In genomic region chr3:185585862-185586643, GRCh38 we compare ENCODE assay signal across 8 cellular contexts.
DNase-seq lines count a peak whose midpoint lies in the region; ATAC-seq and TF ChIP-seq lines count a peak whose summit lies in the region.

Gene SENP2, plus strand, starts transcription at chr3:185586295. Its CDS starts 119 bp downstream, at chr3:185586414.

- no peaks in the 10 kb centered on the region for H3K36me3 Mint-ChIP-seq in activated naive CD4-positive, alpha-beta T cell treated with anti-CD3 and anti-CD28 coated beads, Interleukin-2, amount 50 U/mL, for 24 hours

- no peaks in the 10 kb centered on the region for H3K27me3 Mint-ChIP-seq in activated naive CD4-positive, alpha-beta T cell treated with anti-CD3 and anti-CD28 coated beads, Interleukin-2, amount 50 U/mL, for 24 hours

- DNase-seq in GM06990 (ENCODE audit: extremely low read depth, insufficient read length) (peak; percentile 99), NCI-H1092 (lab: John Stamatoyannopoulos, UW) (peak; percentile 99), germinal center (ENCODE audit: low spot score) (peak; percentile 97), non-pigmented ciliary epithelial cell (ENCODE audit: low read depth) (peak; percentile 94), superior temporal gyrus (ENCODE audit: extremely low spot score) (peak; percentile 99)

- H3K4me3 Mint-ChIP-seq in activated naive CD4-positive, alpha-beta T cell treated with anti-CD3 and anti-CD28 coated beads, Interleukin-2, amount 50 U/mL, for 24 hours, result peak within 1 kb of the TSS; percentile 91

- peak within 1 kb of the TSS; percentile 99 for H3K27ac Mint-ChIP-seq in activated naive CD4-positive, alpha-beta T cell treated with anti-CD3 and anti-CD28 coated beads, Interleukin-2, amount 50 U/mL, for 24 hours

- no peaks in the 10 kb centered on the region for H3K9me3 Mint-ChIP-seq in activated naive CD4-positive, alpha-beta T cell treated with anti-CD3 and anti-CD28 coated beads, Interleukin-2, amount 50 U/mL, for 24 hours

- peak within 1 kb of the TSS; percentile 93 for H3K4me3 ChIP-seq in GM06990 (replicated peaks; ENCODE audit: low read depth, low read length)

- no peaks in the 10 kb centered on the region for H3K36me3 ChIP-seq in GM06990 (ENCODE audit: control insufficient read depth, insufficient read depth, low read length)

- peaks cover 38% of the 10 kb centered on the region for H3K4me1 Mint-ChIP-seq in activated naive CD4-positive, alpha-beta T cell treated with anti-CD3 and anti-CD28 coated beads, Interleukin-2, amount 50 U/mL, for 24 hours

- no peak for TF ChIP-seq CTCF in GM06990 (IDR thresholded peaks at IDR 0.05; ENCODE audit: insufficient read depth, low read length, poor library complexity, severe bottlenecking)

- ATAC-seq in HG02588 (IDR thresholded peaks at IDR 0.05; ENCODE audit: unreplicated experiment) (peak; percentile 97), SK-N-SH treated with all-trans-retinoic acid at 6 μM for 48 hours (peak; percentile 100)

- H3K27me3 ChIP-seq in GM06990 (replicated peaks; ENCODE audit: control insufficient read depth, insufficient read depth, low read length), result no peaks in the 10 kb centered on the region

TF ChIP-seq in SK-N-SH treated with all-trans-retinoic acid at 6 μM for 48 hours, 23 proteins besides CTCF, POLR2A, EP300 and RAD21:
- TF ChIP-seq BACH2 (CRISPR knock-in tag; IDR thresholded peaks at IDR 0.05; ENCODE audit: borderline replicate concordance), result no peak
- TF ChIP-seq RARB (CRISPR knock-in tag; IDR thresholded peaks at IDR 0.05), result no peak
- TF ChIP-seq ZNF70 (CRISPR knock-in tag; IDR thresholded peaks at IDR 0.05), result no peak
- no peak for TF ChIP-seq POU6F1 (CRISPR knock-in tag; IDR thresholded peaks at IDR 0.05; ENCODE audit: borderline replicate concordance, low read depth)
- no peak for TF ChIP-seq ZNF8 (CRISPR knock-in tag; IDR thresholded peaks at IDR 0.05)
- no peak for TF ChIP-seq CSDC2 (CRISPR knock-in tag; IDR thresholded peaks at IDR 0.05)
- no peak for TF ChIP-seq ZFP3 (CRISPR knock-in tag; IDR thresholded peaks at IDR 0.05)
- no peak for TF ChIP-seq ZFP30 (CRISPR knock-in tag; IDR thresholded peaks at IDR 0.05)
- no peak for TF ChIP-seq ARNTL (CRISPR knock-in tag; IDR thresholded peaks at IDR 0.05; ENCODE audit: borderline replicate concordance, low read depth)
- TF ChIP-seq, protein P1, sequence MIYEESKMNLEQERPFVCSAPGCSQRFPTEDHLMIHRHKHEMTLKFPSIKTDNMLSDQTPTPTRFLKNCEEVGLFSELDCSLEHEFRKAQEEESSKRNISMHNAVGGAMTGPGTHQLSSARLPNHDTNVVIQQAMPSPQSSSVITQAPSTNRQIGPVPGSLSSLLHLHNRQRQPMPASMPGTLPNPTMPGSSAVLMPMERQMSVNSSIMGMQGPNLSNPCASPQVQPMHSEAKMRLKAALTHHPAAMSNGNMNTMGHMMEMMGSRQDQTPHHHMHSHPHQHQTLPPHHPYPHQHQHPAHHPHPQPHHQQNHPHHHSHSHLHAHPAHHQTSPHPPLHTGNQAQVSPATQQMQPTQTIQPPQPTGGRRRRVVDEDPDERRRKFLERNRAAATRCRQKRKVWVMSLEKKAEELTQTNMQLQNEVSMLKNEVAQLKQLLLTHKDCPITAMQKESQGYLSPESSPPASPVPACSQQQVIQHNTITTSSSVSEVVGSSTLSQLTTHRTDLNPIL (CRISPR knock-in tag; IDR thresholded peaks at IDR 0.05; ENCODE audit: low read depth), result no peak
- TF ChIP-seq, protein P2, sequence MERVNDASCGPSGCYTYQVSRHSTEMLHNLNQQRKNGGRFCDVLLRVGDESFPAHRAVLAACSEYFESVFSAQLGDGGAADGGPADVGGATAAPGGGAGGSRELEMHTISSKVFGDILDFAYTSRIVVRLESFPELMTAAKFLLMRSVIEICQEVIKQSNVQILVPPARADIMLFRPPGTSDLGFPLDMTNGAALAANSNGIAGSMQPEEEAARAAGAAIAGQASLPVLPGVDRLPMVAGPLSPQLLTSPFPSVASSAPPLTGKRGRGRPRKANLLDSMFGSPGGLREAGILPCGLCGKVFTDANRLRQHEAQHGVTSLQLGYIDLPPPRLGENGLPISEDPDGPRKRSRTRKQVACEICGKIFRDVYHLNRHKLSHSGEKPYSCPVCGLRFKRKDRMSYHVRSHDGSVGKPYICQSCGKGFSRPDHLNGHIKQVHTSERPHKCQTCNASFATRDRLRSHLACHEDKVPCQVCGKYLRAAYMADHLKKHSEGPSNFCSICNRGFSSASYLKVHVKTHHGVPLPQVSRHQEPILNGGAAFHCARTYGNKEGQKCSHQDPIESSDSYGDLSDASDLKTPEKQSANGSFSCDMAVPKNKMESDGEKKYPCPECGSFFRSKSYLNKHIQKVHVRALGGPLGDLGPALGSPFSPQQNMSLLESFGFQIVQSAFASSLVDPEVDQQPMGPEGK (CRISPR knock-in tag; IDR thresholded peaks at IDR 0.05; ENCODE audit: borderline replicate concordance), result no peak
- TF ChIP-seq CSRNP3 (CRISPR knock-in tag; IDR thresholded peaks at IDR 0.05), result no peak
- no peak for TF ChIP-seq ZNF565 (CRISPR knock-in tag; conservative IDR thresholded peaks at IDR 0.05; ENCODE audit: low read depth)
- TF ChIP-seq ISL1 (CRISPR knock-in tag; IDR thresholded peaks at IDR 0.05), result no peak
- no peak for TF ChIP-seq TCF4 (CRISPR knock-in tag; IDR thresholded peaks at IDR 0.05; ENCODE audit: borderline replicate concordance)
- no peak for TF ChIP-seq TOX (CRISPR knock-in tag; IDR thresholded peaks at IDR 0.05; ENCODE audit: borderline replicate concordance)
- no peak for TF ChIP-seq OSR1 (CRISPR knock-in tag; IDR thresholded peaks at IDR 0.05)
- TF ChIP-seq SNAI2 (CRISPR knock-in tag; IDR thresholded peaks at IDR 0.05), result no peak

Comparison
In these comparisons a context has a peak if more than half of its experiments do, and no peak if none do; other contexts are left out.
1. Peak in every context shown above with its lines: DNase-seq, ATAC-seq and H3K4me3 ChIP-seq.